ENCODE assay signal across 9 cellular contexts in genomic region chr3:173733029-173733652, GRCh38.
A peak's percentile ranks its signal among the peaks of the same experiment; 100 is the strongest.
DNase-seq lines count a peak whose midpoint lies in the region; TF ChIP-seq lines count a peak whose summit lies in the region.
"Had no signal": no experiment of that assay in that cellular context is flagged by ENCODE, and none has a peak within 500 bp of the region (broad histone marks: within the 10 kb centered on the region; RNA-seq: fewer than 3 reads in every experiment).

No MANE protein-coding gene starts in this region.

- H3K27ac ChIP-seq in C4-2B = no peak overlapping the region
- H3K27ac ChIP-seq: SJCRH30 had no signal

- H3K27ac Mint-ChIP-seq in activated T-cell treated with anti-CD3 and anti-CD28 coated beads, Interleukin-2, amount 50 U/mL, for 24 hours = no peak overlapping the region

- H3K4me1 Mint-ChIP-seq in activated T-cell treated with anti-CD3 and anti-CD28 coated beads, Interleukin-2, amount 50 U/mL, for 24 hours (ENCODE audit: low read depth) = no peaks in the 10 kb centered on the region

- H3K36me3 Mint-ChIP-seq in activated T-cell treated with anti-CD3 and anti-CD28 coated beads, Interleukin-2, amount 50 U/mL, for 24 hours (ENCODE audit: low read depth) = no peaks in the 10 kb centered on the region

- no peaks in the 10 kb centered on the region for H3K9me3 ChIP-seq in adipocyte (ENCODE audit: control insufficient read depth, low read length)
- H3K9me3 ChIP-seq: SJCRH30 had no signal

- DNase-seq in Jurkat, Clone E6-1 (ENCODE audit: low read depth, low spot score) = peak; percentile 6
- peak; percentile 80 for DNase-seq in adipocyte (ENCODE audit: low read depth)
- DNase-seq in left kidney (ENCODE audit: low read depth, low spot score) = peak; percentile 33
- no peak for DNase-seq in activated T-cell treated with anti-CD3 and anti-CD28 coated beads, Interleukin-2, amount 50 U/mL, for 24 hours
- no peak for DNase-seq in activated T-cell treated with anti-CD3 and anti-CD28 coated beads, Interleukin-2, amount 50 U/mL, for 1 hour
- DNase-seq in epidermal melanocyte (ENCODE audit: insufficient read length, low spot score) = no peak
- no peak for DNase-seq in GM19240 (ENCODE audit: insufficient read length, low spot score)

- H3K4me3 Mint-ChIP-seq in activated T-cell treated with anti-CD3 and anti-CD28 coated beads, Interleukin-2, amount 50 U/mL, for 24 hours = no peak overlapping the region

- no peaks in the 10 kb centered on the region for H3K4me1 ChIP-seq in adipocyte (ENCODE audit: control insufficient read depth, insufficient read depth, low read length)
- H3K4me1 ChIP-seq: SJCRH30 had no signal

- H3K36me3 ChIP-seq in adipocyte (ENCODE audit: control insufficient read depth, insufficient read depth, low read length, severe bottlenecking) = no peaks in the 10 kb centered on the region
- H3K36me3 ChIP-seq: SJCRH30 had no signal

- H3K4me3 ChIP-seq in Jurkat, Clone E6-1 (ENCODE audit: low read length) = no peak overlapping the region
- no peak overlapping the region for H3K4me3 ChIP-seq in adipocyte (ENCODE audit: low read length)
- H3K4me3 ChIP-seq: SJCRH30 had no signal

- H3K27me3 Mint-ChIP-seq in activated T-cell treated with anti-CD3 and anti-CD28 coated beads, Interleukin-2, amount 50 U/mL, for 24 hours = no peaks in the 10 kb centered on the region

- TF ChIP-seq CTCF in C4-2B (conservative IDR thresholded peaks at IDR 0.05) = peak; percentile 81

- no peak overlapping the region for H3K9ac ChIP-seq in adipocyte (ENCODE audit: low read length)

- no peaks in the 10 kb centered on the region for H3K9me3 Mint-ChIP-seq in activated T-cell treated with anti-CD3 and anti-CD28 coated beads, Interleukin-2, amount 50 U/mL, for 24 hours

- no peaks in the 10 kb centered on the region for H3K27me3 ChIP-seq in adipocyte (replicated peaks; ENCODE audit: control insufficient read depth, insufficient read depth, low read length)
- H3K27me3 ChIP-seq: SJCRH30 had no signal

Comparison
In these comparisons a context has a peak if more than half of its experiments do, and no peak if none do; other contexts are left out.
1. DNase-seq: peak in Jurkat, Clone E6-1 (single experiment), adipocyte (single experiment) and left kidney (single experiment); none in activated T-cell treated with anti-CD3 and anti-CD28 coated beads, Interleukin-2, amount 50 U/mL, for 24 hours (single experiment), activated T-cell treated with anti-CD3 and anti-CD28 coated beads, Interleukin-2, amount 50 U/mL, for 1 hour (single experiment), epidermal melanocyte (single experiment) and GM19240 (single experiment).